ENCODE assay signal across 19 cellular contexts in the genomic region with DNA sequence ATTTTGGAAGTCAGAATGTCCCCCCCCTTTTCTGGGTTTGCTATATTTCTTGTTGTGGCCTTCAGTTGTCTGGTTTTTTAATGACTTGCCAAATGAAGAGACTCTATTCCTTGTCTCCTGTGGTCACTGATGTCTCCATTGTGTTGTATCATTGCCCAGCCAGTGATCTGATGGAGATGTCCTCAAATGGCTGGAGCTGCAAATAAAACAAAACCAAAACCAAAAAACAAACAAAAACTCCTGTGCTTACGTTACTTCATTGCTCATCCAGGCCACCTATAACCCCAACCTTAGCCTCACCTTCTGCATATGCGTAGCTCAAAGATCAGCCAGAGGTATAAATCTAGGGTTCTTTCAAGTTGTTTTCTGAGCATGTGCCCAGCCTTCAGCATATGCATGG.
"Had no signal": no experiment of that assay in that cellular context is flagged by ENCODE, and none has a peak within 500 bp of the region (broad histone marks: within the 10 kb centered on the region; RNA-seq: fewer than 3 reads in every experiment).

No MANE protein-coding gene starts in this region.

- H3K27me3 ChIP-seq: ascending aorta, dorsolateral prefrontal cortex, esophagus muscularis mucosa, sigmoid colon, stomach had no signal

- H3K27ac ChIP-seq: ascending aorta, dorsolateral prefrontal cortex, esophagus muscularis mucosa, psoas muscle, sigmoid colon, stomach, thoracic aorta, WERI-Rb-1 had no signal

- ATAC-seq: psoas muscle had no signal

- H3K4me3 ChIP-seq: ascending aorta, dorsolateral prefrontal cortex, esophagus muscularis mucosa, lung, psoas muscle, sigmoid colon, stomach, thoracic aorta had no signal

- DNase-seq: activated CD4-positive, alpha-beta T cell treated with anti-CD3 and anti-CD28 coated beads for 4 hours; activated gamma-delta T cell; activated T-cell treated with anti-CD3 and anti-CD28 coated beads, Interleukin-2, amount 50 U/mL, for 1 hour; dorsolateral prefrontal cortex; psoas muscle; sigmoid colon; stimulated activated CD4-positive, alpha-beta T cell treated with anti-CD3 and anti-CD28 coated beads, Interleukin-12 subunit alpha, Interleukin-12 subunit beta, amount 100 ng/mL, for 4 hours; stimulated activated CD4-positive, alpha-beta T cell treated with anti-CD3 and anti-CD28 coated beads, Interleukin-2, amount 100 ng/mL, for 48 hours; stimulated activated CD8-positive, alpha-beta memory T cell treated with anti-CD3 and anti-CD28 coated beads, Interleukin-4, amount 100 ng/mL, for 48 hours; stomach; T-helper 1 cell; WERI-Rb-1 had no signal

- FAIRE-seq: bronchial epithelial cell, endometrium, urothelium cell line had no signal
